In genomic region chr1:91784191-91784590, GRCh38 we compare ENCODE assay signal across 16 cellular contexts.
DNase-seq lines count a peak whose midpoint lies in the region; ATAC-seq and TF ChIP-seq lines count a peak whose summit lies in the region.
"Had no signal": no experiment of that assay in that cellular context is flagged by ENCODE, and none has a peak within 500 bp of the region (broad histone marks: within the 10 kb centered on the region; RNA-seq: fewer than 3 reads in every experiment).

No MANE protein-coding gene starts in this region.

- peaks cover 32% of the 10 kb centered on the region for H3K36me3 Mint-ChIP-seq in activated T-cell treated with anti-CD3 and anti-CD28 coated beads, Interleukin-2, amount 50 U/mL, for 24 hours (ENCODE audit: low read depth)
- H3K36me3 Mint-ChIP-seq: CD14-positive monocyte had no signal

- H3K36me3 ChIP-seq in esophagus muscularis mucosa (peaks cover 0 to 16% (median 0%) of the 10 kb centered on the region in 4 donors), upper lobe of left lung (peaks cover 0 to 6% (median 0%) of the 10 kb centered on the region in 4 donors)
- H3K36me3 ChIP-seq: Peyer's patch had no signal

- H3K9me3 ChIP-seq in esophagus muscularis mucosa = no peaks in the 10 kb centered on the region
- H3K9me3 ChIP-seq in upper lobe of left lung = no peaks in the 10 kb centered on the region
- H3K9me3 ChIP-seq: Peyer's patch had no signal

- H3K27ac Mint-ChIP-seq in activated T-cell treated with anti-CD3 and anti-CD28 coated beads, Interleukin-2, amount 50 U/mL, for 24 hours = no peak overlapping the region
- H3K27ac Mint-ChIP-seq: activated naive CD4-positive, alpha-beta T cell treated with anti-CD3 and anti-CD28 coated beads, Interleukin-2, amount 50 U/mL, for 72 hours; CD14-positive monocyte had no signal

- TF ChIP-seq EP300 in esophagus muscularis mucosa (IDR thresholded peaks at IDR 0.05) (no peak), upper lobe of left lung (IDR thresholded peaks at IDR 0.05) (no peak)

- WGBS in esophagus muscularis mucosa = 90% methylated on average over 3 of the region's 3 CpGs
- 90 to 91% methylated on average over 3 of the region's 3 CpGs for WGBS in upper lobe of left lung, 2 donors

- H3K4me3 Mint-ChIP-seq in activated T-cell treated with anti-CD3 and anti-CD28 coated beads, Interleukin-2, amount 50 U/mL, for 24 hours = no peak overlapping the region
- H3K4me3 Mint-ChIP-seq: CD14-positive monocyte had no signal

- H3K4me1 Mint-ChIP-seq in activated T-cell treated with anti-CD3 and anti-CD28 coated beads, Interleukin-2, amount 50 U/mL, for 24 hours (ENCODE audit: low read depth) = peaks cover 13% of the 10 kb centered on the region
- H3K4me1 Mint-ChIP-seq: CD14-positive monocyte had no signal

- no peaks in the 10 kb centered on the region for H3K9me3 Mint-ChIP-seq in activated T-cell treated with anti-CD3 and anti-CD28 coated beads, Interleukin-2, amount 50 U/mL, for 24 hours

- H3K27me3 Mint-ChIP-seq in activated T-cell treated with anti-CD3 and anti-CD28 coated beads, Interleukin-2, amount 50 U/mL, for 24 hours = no peaks in the 10 kb centered on the region

- ATAC-seq in GM19351 (IDR thresholded peaks at IDR 0.05; ENCODE audit: unreplicated experiment) = peak; percentile 87
- peak; percentile 70 for ATAC-seq in HG03025 (IDR thresholded peaks at IDR 0.05; ENCODE audit: low FRiP score, unreplicated experiment)
- no peak for ATAC-seq in upper lobe of left lung (ENCODE audit: low FRiP score in 2 of 2)
- no peak for ATAC-seq in GM18909 (IDR thresholded peaks at IDR 0.05; ENCODE audit: poor library complexity, unreplicated experiment)
- ATAC-seq in HG02763 (IDR thresholded peaks at IDR 0.05; ENCODE audit: unreplicated experiment) = no peak
- ATAC-seq: activated naive CD4-positive, alpha-beta T cell treated with anti-CD3 and anti-CD28 coated beads, Interleukin-2, amount 50 U/mL, for 72 hours; HCT116 had no signal

- H3K27me3 ChIP-seq in esophagus muscularis mucosa (no peaks in the 10 kb centered on the region), upper lobe of left lung (no peaks in the 10 kb centered on the region)
- H3K27me3 ChIP-seq: Peyer's patch had no signal

- DNase-seq in esophagus muscularis mucosa (ENCODE audit: extremely low spot score) (no peak), upper lobe of left lung (no peak)
- no peak for DNase-seq in activated T-cell treated with anti-CD3 and anti-CD28 coated beads, Interleukin-2, amount 50 U/mL, for 24 hours
- DNase-seq: activated CD4-positive, CD25-positive, alpha-beta regulatory T cell; DMS79; KBM-7; NCI-H1436; NCI-H524 treated with DMSO at 0.1 percent for 48 hours; Peyer's patch had no signal

- no peak for TF ChIP-seq POLR2A in esophagus muscularis mucosa (IDR thresholded peaks at IDR 0.05; ENCODE audit: low read depth)
- no peak for TF ChIP-seq POLR2A in upper lobe of left lung (IDR thresholded peaks at IDR 0.05)

- peaks cover 52 to 95% (median 78%) of the 10 kb centered on the region in 4 donors for H3K4me1 ChIP-seq in esophagus muscularis mucosa
- H3K4me1 ChIP-seq in upper lobe of left lung = peaks cover 34 to 68% (median 39%) of the 10 kb centered on the region in 4 donors

- intact Hi-C loops in esophagus muscularis mucosa (cut with DNase I) = no loop called here

- H3K4me3 ChIP-seq in esophagus muscularis mucosa (no peak overlapping the region), upper lobe of left lung (no peak overlapping the region)
- H3K4me3 ChIP-seq: Peyer's patch had no signal

- TF ChIP-seq CTCF in esophagus muscularis mucosa (IDR thresholded peaks at IDR 0.05) (no peak), upper lobe of left lung (IDR thresholded peaks at IDR 0.05) (no peak)

- H3K27ac ChIP-seq in esophagus muscularis mucosa (replicated peaks in 1 of 4) (peak overlapping the region in 3 of 4 donors; percentile 35 to 72 (median 71)), upper lobe of left lung (peak overlapping the region in 3 of 4 donors; percentile 35 to 80 (median 60))

Comparison
In these comparisons a context has a peak if more than half of its experiments do, and no peak if none do; other contexts are left out.
1. ATAC-seq: peak in GM19351 (single experiment) and HG03025 (single experiment); none in upper lobe of left lung (0 of 2), GM18909 (single experiment) and HG02763 (single experiment).